Comparison of ENCODE assay signal across 8 cellular contexts in genomic region chr3:49723301-49723630, GRCh38. TPM values are rescaled to one million over a fixed set of nuclear protein-coding genes. Genes with fewer than 3 reads are reported as not detected.
DNase-seq lines count a peak whose midpoint lies in the region; ATAC-seq and TF ChIP-seq lines count a peak whose summit lies in the region.

No MANE protein-coding gene starts in this region.

- DNase-seq in DND-41 (peak; percentile 66), cerebellar cortex (ENCODE audit: low spot score) (peak; percentile 45), left kidney (ENCODE audit: low read depth, low spot score) (peak; percentile 69), midbrain (lab: John Stamatoyannopoulos, UW) (no peak)
- peak; percentile 67 for DNase-seq in stimulated activated CD4-positive, alpha-beta T cell treated with anti-CD3 and anti-CD28 coated beads, Interleukin-1b, Interleukin-23, amount 100 ng/mL, for 48 hours

- peaks cover 32% of the 10 kb centered on the region for H3K79me2 ChIP-seq in DND-41 (ENCODE audit: insufficient read depth, low read length)

- H3K4me3 Mint-ChIP-seq in IgD-negative memory B cell = peak overlapping the region; percentile 92 to 99 (median 96)

- H3K9me3 Mint-ChIP-seq in IgD-negative memory B cell = no peaks in the 10 kb centered on the region

- no peak for TF ChIP-seq POLR2A in GM18505 (IDR thresholded peaks at IDR 0.05; ENCODE audit: borderline replicate concordance, extremely low read depth, insufficient read depth, insufficient read length)

- H3K4me3 ChIP-seq in DND-41 (ENCODE audit: low read depth in 1 of 2, low read length in 2 of 2) = peak overlapping the region; percentile 91 to 94

- H3K4me1 Mint-ChIP-seq in IgD-negative memory B cell = peaks cover 25 to 43% (median 33%) of the 10 kb centered on the region in 3 donors

- H3K27ac Mint-ChIP-seq in IgD-negative memory B cell = peak overlapping the region; percentile 100

- H3K4me1 ChIP-seq in DND-41 (ENCODE audit: insufficient read depth, low read length) = peaks cover 56% of the 10 kb centered on the region

- H3K36me3 ChIP-seq in DND-41 (ENCODE audit: insufficient read depth, low read length) = peaks cover 60% of the 10 kb centered on the region

- no peaks in the 10 kb centered on the region for H3K27me3 ChIP-seq in DND-41 (ENCODE audit: insufficient read depth, low read length, poor library complexity)

- no peaks in the 10 kb centered on the region for H3K9me3 ChIP-seq in DND-41 (ENCODE audit: insufficient read depth, low read length, severe bottlenecking)

- peak overlapping the region; percentile 88 for H3K27ac ChIP-seq in DND-41 (ENCODE audit: low read length)
- H3K27ac ChIP-seq in VCaP = peak overlapping the region; percentile 93

- no peaks in the 10 kb centered on the region for H3K36me3 Mint-ChIP-seq in IgD-negative memory B cell

- TF ChIP-seq CTCF in DND-41 (IDR thresholded peaks at IDR 0.05; ENCODE audit: borderline replicate concordance, extremely low read depth, low read length, poor library complexity, severe bottlenecking) (no peak), VCaP (conservative IDR thresholded peaks at IDR 0.05) (no peak)

- peaks cover 39% of the 10 kb centered on the region for H4K20me1 ChIP-seq in DND-41 (ENCODE audit: insufficient read depth, low read length)

- peak overlapping the region; percentile 96 for H3K9ac ChIP-seq in DND-41 (ENCODE audit: low read depth, low read length)

- H2AFZ ChIP-seq in DND-41 (ENCODE audit: low read depth, low read length) = peak overlapping the region; percentile 82

- H3K27me3 Mint-ChIP-seq in IgD-negative memory B cell = no peaks in the 10 kb centered on the region

- H3K4me2 ChIP-seq in DND-41 (ENCODE audit: insufficient read depth, low read length) = peak overlapping the region; percentile 98

- ATAC-seq in DND-41 (ENCODE audit: insufficient read depth, low read depth) = peak; percentile 20; the same call in 2 of the 3 replicates
- ATAC-seq in GM18505 (IDR thresholded peaks at IDR 0.05; ENCODE audit: unreplicated experiment) = no peak

RNA-seq across cellular contexts. Expression of gene GMPPB, which starts 0.5 kb away (rescaled TPM):
- polyA plus RNA-seq in IgD-negative memory B cell = 27.5 TPM

RNA-seq across cellular contexts. Expression of gene AMIGO3, which starts 3.8 kb away (rescaled TPM):
- 1.5 TPM for polyA plus RNA-seq in IgD-negative memory B cell

RNA-seq across cellular contexts. Expression of gene RNF123, which starts 33.9 kb away (rescaled TPM):
- polyA plus RNA-seq in IgD-negative memory B cell = 19.7 TPM

RNA-seq across cellular contexts. Expression of gene MST1, which starts 34.0 kb away (rescaled TPM):
- 1.3 TPM for polyA plus RNA-seq in IgD-negative memory B cell

RNA-seq across cellular contexts. Expression of gene APEH, which starts 49.1 kb away (rescaled TPM):
- polyA plus RNA-seq in IgD-negative memory B cell = 84.5 TPM
